23 cellular contexts compared by ENCODE assay signal in genomic region chr6:72940265-72940664, GRCh38.
DNase-seq lines count a peak whose midpoint lies in the region; FAIRE-seq and TF ChIP-seq lines count a peak whose summit lies in the region.
"Had no signal": no experiment of that assay in that cellular context is flagged by ENCODE, and none has a peak within 500 bp of the region (broad histone marks: within the 10 kb centered on the region; RNA-seq: fewer than 3 reads in every experiment).

No MANE protein-coding gene starts in this region.

- no peak overlapping the region for H3K27ac ChIP-seq in GM23248
- H3K27ac ChIP-seq: C4-2B had no signal

- no peak overlapping the region for H3K4me2 ChIP-seq in GM23248 (ENCODE audit: unreplicated experiment)
- H3K4me2 ChIP-seq: SK-N-SH had no signal

- peaks cover 13% of the 10 kb centered on the region; the same call in 1 of the 2 replicates for H3F3A ChIP-seq in GM23248 (ENCODE audit: insufficient read depth)

- no peaks in the 10 kb centered on the region for H4K20me1 ChIP-seq in GM23248 (ENCODE audit: insufficient read depth)

- in situ Hi-C loops in GM23248 (cut with MboI) = no loop called here

- H2AFZ ChIP-seq in GM23248 = no peak overlapping the region

- WGBS in GM23248 (ENCODE audit: low coverage in 1 of 2, low lambda C conversion rate in 2 of 2, missing lambda C conversion rate in 2 of 2), 2 experiments = 89 to 92% methylated on average over 7 of the region's 7 CpGs
- 89 to 93% methylated on average over 7 of the region's 7 CpGs for WGBS in lower leg skin, 2 donors

- DNase-seq in GM23248 (peak; percentile 20), HPDE6-E6E7 (ENCODE audit: extremely low spot score) (peak; percentile 40), bronchial epithelial cell (ENCODE audit: low read depth) (peak; percentile 87), kidney tubule cell (ENCODE audit: low spot score) (peak; percentile 25), COLO668 (lab: John Stamatoyannopoulos, UW; ENCODE audit: unreplicated experiment) (no peak), DMS79 (lab: John Stamatoyannopoulos, UW) (no peak), lower leg skin (ENCODE audit: low spot score in 2 of 2) (no peak)
- no peak for DNase-seq in activated T-cell treated with anti-CD3 and anti-CD28 coated beads, Interleukin-2, amount 50 U/mL, for 1 hour
- DNase-seq: CD8-positive, alpha-beta T cell; DMS153; GDM1; Kasumi-1; NCI-H1105 treated with DMSO at 0.1 percent for 48 hours; NCI-H146; NCI-H1930; NCI-H2107; NCI-H524; SK-N-SH; SW 1271 had no signal

- H3K9me3 ChIP-seq in GM23248 (ENCODE audit: low read depth) = no peaks in the 10 kb centered on the region
- H3K9me3 ChIP-seq: SK-N-SH had no signal

- no peaks in the 10 kb centered on the region for H3K27me3 ChIP-seq in GM23248 (replicated peaks; ENCODE audit: insufficient read depth)
- no peaks in the 10 kb centered on the region for H3K27me3 ChIP-seq in bronchial epithelial cell (ENCODE audit: control insufficient read depth, insufficient read depth, low read length)

- H3K9ac ChIP-seq in GM23248 = no peak overlapping the region
- H3K9ac ChIP-seq: SK-N-SH had no signal

- no peak for TF ChIP-seq POLR2A in lower leg skin (IDR thresholded peaks at IDR 0.05)

- no peaks in the 10 kb centered on the region for H3K9me2 ChIP-seq in GM23248 (ENCODE audit: insufficient read depth)
- H3K9me2 ChIP-seq: SK-N-SH had no signal

- intact Hi-C loops in lower leg skin (cut with DNase I; ENCODE audit: low total_unique reads) = no loop called here

- H3K4me3 ChIP-seq in GM23248 (no peak overlapping the region), bronchial epithelial cell (ENCODE audit: low read depth, low read length) (no peak overlapping the region), lower leg skin (ENCODE audit: low read depth, poor library complexity, severe bottlenecking) (no peak overlapping the region)
- H3K4me3 ChIP-seq: GM12878, K562 had no signal

- H3K36me3 ChIP-seq in GM23248 (ENCODE audit: low read depth) (no peaks in the 10 kb centered on the region), bronchial epithelial cell (ENCODE audit: control insufficient read depth, insufficient read depth, low read length) (no peaks in the 10 kb centered on the region)

- H3K4me1 ChIP-seq in GM23248 (ENCODE audit: insufficient read depth) = no peaks in the 10 kb centered on the region

- no peak for FAIRE-seq in bronchial epithelial cell (lab: Jason Lieb, UNC)
- FAIRE-seq: GM12878, H1, K562 had no signal

- TF ChIP-seq CTCF in bronchial epithelial cell (IDR thresholded peaks at IDR 0.05; ENCODE audit: insufficient read depth, low read length, severe bottlenecking) (no peak), lower leg skin (IDR thresholded peaks at IDR 0.05) (no peak)

- no peaks in the 10 kb centered on the region for H3K79me2 ChIP-seq in GM23248 (ENCODE audit: insufficient read depth)

Comparison
In these comparisons a context has a peak if more than half of its experiments do, and no peak if none do; other contexts are left out.
1. DNase-seq: peak in GM23248 (single experiment), HPDE6-E6E7 (single experiment), bronchial epithelial cell (single experiment) and kidney tubule cell (single experiment); none in activated T-cell treated with anti-CD3 and anti-CD28 coated beads, Interleukin-2, amount 50 U/mL, for 1 hour (single experiment), COLO668 (single experiment), DMS79 (single experiment) and lower leg skin (0 of 2).